ENCODE assay signal across 8 cellular contexts in the genomic region with DNA sequence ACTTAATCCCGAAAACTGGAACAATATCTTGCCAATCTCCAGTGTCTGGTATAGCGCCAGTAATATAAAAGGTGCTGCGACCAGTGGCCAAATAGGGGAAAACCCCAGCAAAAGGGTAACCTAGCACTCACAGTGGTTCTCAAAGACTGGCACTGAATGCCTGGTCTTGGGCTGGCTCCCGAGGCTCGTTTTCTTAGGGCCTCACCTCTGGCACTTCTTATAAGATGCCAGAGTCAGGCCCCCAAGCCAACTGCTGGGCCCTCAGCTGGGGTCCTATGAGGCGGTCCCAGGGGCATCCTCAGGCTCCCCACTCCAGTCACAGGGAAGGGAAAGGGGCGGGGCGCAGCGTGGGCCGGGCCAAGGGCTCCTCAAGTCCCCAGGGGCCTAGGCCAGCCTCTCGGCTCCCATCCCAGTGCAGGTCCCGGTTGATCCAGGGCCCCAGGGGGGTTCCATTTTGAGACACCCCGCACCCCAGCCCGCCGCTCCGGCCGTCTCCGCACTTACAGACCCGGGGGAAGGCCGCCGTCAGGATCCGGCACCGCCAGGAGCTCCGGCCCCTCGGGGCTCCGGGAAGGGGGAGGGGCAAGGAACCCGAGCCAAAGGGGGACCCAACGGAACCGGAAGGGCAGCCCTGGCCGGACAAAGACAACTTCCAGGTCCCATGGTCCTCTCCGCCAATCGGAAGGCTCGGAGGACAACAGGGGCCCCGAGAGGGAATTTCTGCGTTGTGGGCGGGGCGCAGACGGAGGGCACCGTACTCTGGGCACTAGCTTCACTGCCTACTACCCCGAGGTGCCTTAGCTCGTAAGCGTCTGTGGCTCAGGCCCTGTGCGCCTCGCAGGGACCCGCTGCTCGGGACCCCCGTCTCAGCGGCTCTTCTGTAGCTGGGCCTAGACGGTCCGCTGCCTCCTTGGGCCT. TPM values are rescaled to one million over a fixed set of nuclear protein-coding genes. Genes with fewer than 3 reads are reported as not detected.
DNase-seq lines count a peak whose midpoint lies in the region; ATAC-seq and TF ChIP-seq lines count a peak whose summit lies in the region.

Gene ZBTB26 (minus strand): TSS at position 580 of the 918 bp plus-strand sequence. CDS start 11,578 bp downstream, outside the sequence.

- peak within 1 kb of the TSS; percentile 86 for H3K4me3 ChIP-seq in GM23338

- H3K4me2 ChIP-seq in GM23338: peak within 1 kb of the TSS; percentile 89

- no peak within 1 kb of the TSS; the same call in 2 of the 3 replicates for H3K4me3 Mint-ChIP-seq in GM23338
- no peak within 1 kb of the TSS for H3K4me3 Mint-ChIP-seq in natural killer cell treated with Interleukin-12 subunit alpha and Interleukin-12 subunit beta and Interleukin-15 and Interleukin-18, amount 100 ng/mL, for 72 hours

- H3K27ac Mint-ChIP-seq in GM23338: peak within 1 kb of the TSS; percentile 97
- H3K27ac Mint-ChIP-seq in natural killer cell treated with Interleukin-12 subunit alpha and Interleukin-12 subunit beta and Interleukin-15 and Interleukin-18, amount 100 ng/mL, for 72 hours: no peak within 1 kb of the TSS

- peaks cover 3% of the 10 kb centered on the region; the same call in 2 of the 3 replicates for H3K36me3 Mint-ChIP-seq in GM23338 (ENCODE audit: low read depth)
- no peaks in the 10 kb centered on the region for H3K36me3 Mint-ChIP-seq in natural killer cell treated with Interleukin-12 subunit alpha and Interleukin-12 subunit beta and Interleukin-15 and Interleukin-18, amount 100 ng/mL, for 72 hours

- peaks cover 16% of the 10 kb centered on the region for H4K20me1 ChIP-seq in GM23338 (replicated peaks; ENCODE audit: insufficient read depth)

- H3K79me2 ChIP-seq in GM23338 (replicated peaks; ENCODE audit: insufficient read depth): peaks cover 92% of the 10 kb centered on the region

- peak within 1 kb of the TSS; percentile 15; the same call in 1 of the 2 replicates for H2AFZ ChIP-seq in GM23338

- H3F3A ChIP-seq in GM23338 (replicated peaks; ENCODE audit: low read depth): no peaks in the 10 kb centered on the region; the same call in 1 of the 2 replicates

- ATAC-seq in GM23338: peak; percentile 96
- ATAC-seq in natural killer cell treated with Interleukin-12 subunit alpha and Interleukin-12 subunit beta and Interleukin-15 and Interleukin-18, amount 100 ng/mL, for 72 hours: peak; percentile 99 to 100
- ATAC-seq in stimulated activated naive CD8-positive, alpha-beta T cell treated with anti-CD3 and anti-CD28 coated beads, Interleukin-15, Interleukin-2, amounts not matched to agents 100 U/mL and 50 U/mL, for 24 hours: peak; percentile 99

- H3K9me2 ChIP-seq in GM23338 (ENCODE audit: insufficient read depth): no peaks in the 10 kb centered on the region

- H3K4me1 Mint-ChIP-seq in GM23338: peaks cover 5% of the 10 kb centered on the region; the same call in 2 of the 3 replicates
- peaks cover 10 to 20% of the 10 kb centered on the region in 2 donors for H3K4me1 Mint-ChIP-seq in natural killer cell treated with Interleukin-12 subunit alpha and Interleukin-12 subunit beta and Interleukin-15 and Interleukin-18, amount 100 ng/mL, for 72 hours (ENCODE audit: low read depth in 2 of 2)

- peaks cover 3% of the 10 kb centered on the region; the same call in 1 of the 2 replicates for H3K36me3 ChIP-seq in GM23338 (ENCODE audit: insufficient read depth)

- peaks cover 2% of the 10 kb centered on the region for H3K27me3 Mint-ChIP-seq in GM23338 (ENCODE audit: insufficient read depth, low read depth, poor library complexity)
- no peaks in the 10 kb centered on the region for H3K27me3 Mint-ChIP-seq in natural killer cell treated with Interleukin-12 subunit alpha and Interleukin-12 subunit beta and Interleukin-15 and Interleukin-18, amount 100 ng/mL, for 72 hours

- TF ChIP-seq CTCF in GM23338 (conservative IDR thresholded peaks at IDR 0.05; ENCODE audit: low read depth in 2 of 2): peak in 1 of 2 experiments; percentile 35; a peak in 1 of 4 replicates

- peak within 1 kb of the TSS; percentile 84; the same call in 1 of the 2 replicates for H3K27ac ChIP-seq in GM23338 (ENCODE audit: low read depth)

- no peaks in the 10 kb centered on the region for H3K27me3 ChIP-seq in GM23338 (ENCODE audit: insufficient read depth)

- no peaks in the 10 kb centered on the region for H3K9me3 Mint-ChIP-seq in GM23338
- no peaks in the 10 kb centered on the region for H3K9me3 Mint-ChIP-seq in natural killer cell treated with Interleukin-12 subunit alpha and Interleukin-12 subunit beta and Interleukin-15 and Interleukin-18, amount 100 ng/mL, for 72 hours

- DNase-seq in Daoy (ENCODE audit: low read depth) (peak; percentile 98), GM23338 (ENCODE audit: low spot score) (peak; percentile 99), Kasumi-1 (lab: John Stamatoyannopoulos, UW) (peak; percentile 94 to 95), RKO (ENCODE audit: low spot score) (peak; percentile 97), fibroblast of peridontal ligament (ENCODE audit: extremely low read depth) (peak; percentile 91)
- DNase-seq in activated T-helper 1 cell treated with anti-CD3 and anti-CD28 coated beads, Interleukin-2, amount 50 U/mL, for 16 hours (ENCODE audit: low read depth in 1 of 2, low spot score in 1 of 2): peak; percentile 67 to 82
- DNase-seq in natural killer cell treated with Interleukin-12 subunit alpha and Interleukin-12 subunit beta and Interleukin-15 and Interleukin-18, amount 100 ng/mL, for 72 hours (ENCODE audit: low spot score): peak; percentile 96
- DNase-seq in stimulated activated naive CD8-positive, alpha-beta T cell treated with anti-CD3 and anti-CD28 coated beads, Interleukin-15, Interleukin-2, amounts not matched to agents 100 U/mL and 50 U/mL, for 24 hours: peak; percentile 94

- peaks cover 19% of the 10 kb centered on the region for H3K4me1 ChIP-seq in GM23338 (ENCODE audit: insufficient read depth)

TF ChIP-seq in GM23338, 12 proteins besides CTCF, POLR2A, EP300 and RAD21 (continues in another document):
- TF ChIP-seq ZNF331 (CRISPR knock-in tag; IDR thresholded peaks at IDR 0.05; ENCODE audit: low read depth) (no peak), POLR2AphosphoS5 (IDR thresholded peaks at IDR 0.05; ENCODE audit: low read depth) (peak; percentile 89), STAT1 (IDR thresholded peaks at IDR 0.05; ENCODE audit: unreplicated experiment) (no peak), NANOG (IDR thresholded peaks at IDR 0.05; ENCODE audit: borderline replicate concordance) (no peak), CREB1 (CRISPR knock-in tag; IDR thresholded peaks at IDR 0.05; ENCODE audit: low read depth) (peak; percentile 47; the same call in 1 of the 2 replicates), ETS1 (IDR thresholded peaks at IDR 0.05) (peak; percentile 71), JUNB (IDR thresholded peaks at IDR 0.05; ENCODE audit: unreplicated experiment) (no peak), ZNF114 (CRISPR knock-in tag; IDR thresholded peaks at IDR 0.05) (no peak)
- TF ChIP-seq, protein P1, sequence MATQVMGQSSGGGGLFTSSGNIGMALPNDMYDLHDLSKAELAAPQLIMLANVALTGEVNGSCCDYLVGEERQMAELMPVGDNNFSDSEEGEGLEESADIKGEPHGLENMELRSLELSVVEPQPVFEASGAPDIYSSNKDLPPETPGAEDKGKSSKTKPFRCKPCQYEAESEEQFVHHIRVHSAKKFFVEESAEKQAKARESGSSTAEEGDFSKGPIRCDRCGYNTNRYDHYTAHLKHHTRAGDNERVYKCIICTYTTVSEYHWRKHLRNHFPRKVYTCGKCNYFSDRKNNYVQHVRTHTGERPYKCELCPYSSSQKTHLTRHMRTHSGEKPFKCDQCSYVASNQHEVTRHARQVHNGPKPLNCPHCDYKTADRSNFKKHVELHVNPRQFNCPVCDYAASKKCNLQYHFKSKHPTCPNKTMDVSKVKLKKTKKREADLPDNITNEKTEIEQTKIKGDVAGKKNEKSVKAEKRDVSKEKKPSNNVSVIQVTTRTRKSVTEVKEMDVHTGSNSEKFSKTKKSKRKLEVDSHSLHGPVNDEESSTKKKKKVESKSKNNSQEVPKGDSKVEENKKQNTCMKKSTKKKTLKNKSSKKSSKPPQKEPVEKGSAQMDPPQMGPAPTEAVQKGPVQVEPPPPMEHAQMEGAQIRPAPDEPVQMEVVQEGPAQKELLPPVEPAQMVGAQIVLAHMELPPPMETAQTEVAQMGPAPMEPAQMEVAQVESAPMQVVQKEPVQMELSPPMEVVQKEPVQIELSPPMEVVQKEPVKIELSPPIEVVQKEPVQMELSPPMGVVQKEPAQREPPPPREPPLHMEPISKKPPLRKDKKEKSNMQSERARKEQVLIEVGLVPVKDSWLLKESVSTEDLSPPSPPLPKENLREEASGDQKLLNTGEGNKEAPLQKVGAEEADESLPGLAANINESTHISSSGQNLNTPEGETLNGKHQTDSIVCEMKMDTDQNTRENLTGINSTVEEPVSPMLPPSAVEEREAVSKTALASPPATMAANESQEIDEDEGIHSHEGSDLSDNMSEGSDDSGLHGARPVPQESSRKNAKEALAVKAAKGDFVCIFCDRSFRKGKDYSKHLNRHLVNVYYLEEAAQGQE (IDR thresholded peaks at IDR 0.05; ENCODE audit: unreplicated experiment): no peak

RNA-seq across cellular contexts. Expression of gene ZBTB26, which starts in this region (rescaled TPM):
- total RNA-seq in Daoy (2014; rRNA removed; shearing (Covaris generic)): 3.0 and 6.4 TPM in 2 replicates
- 9.0 and 9.7 TPM in 2 replicates for total RNA-seq in GM23338 (2014; rRNA removed; shearing (Covaris generic))
- 2.7 and 3.0 TPM in 2 replicates for polyA plus RNA-seq in GM23338 (2016; fragmentation: Nextera tagmentation; extraction: Ambion mirVana)
- total RNA-seq in natural killer cell treated with Interleukin-12 subunit alpha and Interleukin-12 subunit beta and Interleukin-15 and Interleukin-18, amount 100 ng/mL, for 72 hours: 1 to 10 TPM; 5.1 to 7.5 TPM

Comparison
In these comparisons a context has a peak if more than half of its experiments do, and no peak if none do; other contexts are left out.
1. Peak in every context shown above with its lines: DNase-seq, ATAC-seq, H3K4me3 ChIP-seq and H3K27ac ChIP-seq.